11 cellular contexts compared by ENCODE assay signal in genomic region chr15:90268415-90268814, GRCh38. TPM values are rescaled to one million over a fixed set of nuclear protein-coding genes. Genes with fewer than 3 reads are reported as not detected.
DNase-seq lines count a peak whose midpoint lies in the region; ATAC-seq, FAIRE-seq and TF ChIP-seq lines count a peak whose summit lies in the region.
"Had no signal": no experiment of that assay in that cellular context is flagged by ENCODE, and none has a peak within 500 bp of the region (broad histone marks: within the 10 kb centered on the region; RNA-seq: fewer than 3 reads in every experiment).

No MANE protein-coding gene starts in this region.

- no peak for DNase-seq in activated T-cell treated with anti-CD3 and anti-CD28 coated beads, Interleukin-2, amount 50 U/mL, for 4 hours
- DNase-seq in activated T-cell treated with anti-CD3 and anti-CD28 coated beads, Interleukin-2, amount 50 U/mL, for 1 hour = no peak
- peak; percentile 26 for DNase-seq in NCI-H345 (lab: John Stamatoyannopoulos, UW)
- no peak for DNase-seq in H1 (ENCODE audit: low read depth in 1 of 2, low spot score in 2 of 2)
- DNase-seq in SHP77 (lab: John Stamatoyannopoulos, UW) = no peak
- DNase-seq in RKO (ENCODE audit: low spot score) = no peak
- DNase-seq in esophagus muscularis mucosa (ENCODE audit: extremely low spot score) = no peak

- FAIRE-seq in H1 (lab: Jason Lieb, UNC) = no peak
- FAIRE-seq: colon had no signal

- POLR2A ChIA-PET in H1 (lab: Charles Lee; ENCODE audit: partially characterized antibody) = interaction anchor here (0.6 to 1.7 kb wide), 8 partner anchors 8 to 145 kb away, joined by 3 to 4 read pairs (median 3); partner anchors contain the start of genes CIB1, GDPGP1 and TTLL13

- no peak overlapping the region for H4K8ac ChIP-seq in H1 (ENCODE audit: extremely low read depth, insufficient read depth, low read length)

- no peak overlapping the region for H2BK15ac ChIP-seq in H1 (ENCODE audit: low read length)

- no peak for TF ChIP-seq RAD21 in H1 (IDR thresholded peaks at IDR 0.05 in 1 of 2, conservative IDR thresholded peaks at IDR 0.05 in 1 of 2; ENCODE audit: low read depth in 2 of 2, low read length in 2 of 2)

- WGBS in H1 (ENCODE audit: extremely low coverage in 1 of 2, insufficient coverage in 1 of 2, insufficient read length in 1 of 2, insufficient replicate concordance in 2 of 2, low coverage in 1 of 2, low lambda C conversion rate in 2 of 2, missing lambda C conversion rate in 1 of 2), 2 experiments = 60% methylated on average over 1 of the region's 1 CpG; no CpG with 5 or more reads in 1 of the 2 experiments
- WGBS in esophagus muscularis mucosa = 57% methylated on average over 1 of the region's 1 CpG

- H3K27me3 ChIP-seq in H1 (replicated peaks in 1 of 4; ENCODE audit: control insufficient read depth in 3 of 4, extremely low read depth in 1 of 4, insufficient read depth in 3 of 4, low read length in 3 of 4) = no peaks in the 10 kb centered on the region
- no peaks in the 10 kb centered on the region for H3K27me3 ChIP-seq in skeletal muscle tissue (ENCODE audit: control insufficient read depth in 3 of 3, insufficient read depth in 3 of 3, low read length in 3 of 3)
- no peaks in the 10 kb centered on the region for H3K27me3 ChIP-seq in esophagus muscularis mucosa

- TF ChIP-seq POLR2A in H1 (IDR thresholded peaks at IDR 0.05; ENCODE audit: control extremely low read depth in 1 of 2, low read depth in 2 of 2, low read length in 2 of 2) (no peak), esophagus muscularis mucosa (IDR thresholded peaks at IDR 0.05; ENCODE audit: low read depth) (no peak)

- no peak overlapping the region for H3K23ac ChIP-seq in H1 (ENCODE audit: insufficient read length)

- peaks cover 31% of the 10 kb centered on the region for H3K36me3 Mint-ChIP-seq in activated T-cell treated with anti-CD3 and anti-CD28 coated beads, Interleukin-2, amount 50 U/mL, for 4 hours (ENCODE audit: insufficient read depth)
- H3K36me3 Mint-ChIP-seq: IgD-negative memory B cell had no signal

- peaks cover 2 to 12% of the 10 kb centered on the region in 2 experiments for H4K20me1 ChIP-seq in H1 (replicated peaks in 1 of 2; ENCODE audit: control insufficient read depth in 1 of 2, insufficient read depth in 2 of 2, low read length in 2 of 2)

- CTCF ChIA-PET in H1 (lab: Charles Lee; ENCODE audit: partially characterized antibody) = interaction anchor here (0.6 to 1.9 kb wide), 8 partner anchors 9 to 116 kb away, joined by 3 to 6 read pairs (median 3); partner anchors contain the start of gene TTLL13

- H3K23me2 ChIP-seq in H1 (ENCODE audit: low read depth, low read length) = peaks cover 10% of the 10 kb centered on the region

- intact Hi-C loops in esophagus muscularis mucosa (cut with DNase I) = no loop called here

- no peak overlapping the region for H3K4ac ChIP-seq in H1 (replicated peaks; ENCODE audit: insufficient read length, low read depth, low read length)

- no peak overlapping the region for H4K91ac ChIP-seq in H1 (replicated peaks; ENCODE audit: insufficient read length, low read length)

- H3K79me2 ChIP-seq in H1 (ENCODE audit: control insufficient read depth in 1 of 2, insufficient read depth in 2 of 2, low read length in 2 of 2) = peaks cover 12 to 72% of the 10 kb centered on the region in 2 experiments

- H3K4me1 ChIP-seq in H1 (replicated peaks in 1 of 4; ENCODE audit: control insufficient read depth in 3 of 4, insufficient read depth in 4 of 4, low read length in 3 of 4) = peaks cover 0 to 15% (median 7%) of the 10 kb centered on the region in 4 experiments; a peak in 5 of 7 replicates
- H3K4me1 ChIP-seq in skeletal muscle tissue (ENCODE audit: control insufficient read depth in 3 of 3, insufficient read depth in 3 of 3, low read length in 3 of 3) = peaks cover 55 to 70% (median 59%) of the 10 kb centered on the region in 3 donors
- H3K4me1 ChIP-seq in esophagus muscularis mucosa = peaks cover 48 to 73% (median 68%) of the 10 kb centered on the region in 4 donors

- peak overlapping the region; percentile 34 to 94; a peak in 3 of 4 replicates for H3K4me2 ChIP-seq in H1 (ENCODE audit: insufficient read depth in 1 of 2, low read depth in 2 of 2, low read length in 2 of 2)

- peaks cover 59% of the 10 kb centered on the region for H3K4me1 Mint-ChIP-seq in activated T-cell treated with anti-CD3 and anti-CD28 coated beads, Interleukin-2, amount 50 U/mL, for 4 hours (ENCODE audit: low read depth)

- no peak overlapping the region for H2BK20ac ChIP-seq in H1 (ENCODE audit: low read length)

- H3K14ac ChIP-seq in H1 (ENCODE audit: insufficient read length) = no peak overlapping the region

- no peak overlapping the region for H2BK5ac ChIP-seq in H1 (ENCODE audit: low read depth, low read length)

- H3K4me3 ChIP-seq in H1 (ENCODE audit: extremely low read depth in 1 of 4, insufficient read depth in 2 of 4, low read depth in 3 of 4, low read length in 4 of 4) = peak overlapping the region in 2 of 4 experiments; percentile 2 to 76; a peak in 1 of 8 replicates
- H3K4me3 ChIP-seq in skeletal muscle tissue (ENCODE audit: low read length in 3 of 3) = peak overlapping the region in 1 of 3 donors; percentile 26
- H3K4me3 ChIP-seq in esophagus muscularis mucosa = peak overlapping the region in 1 of 4 donors; percentile 78
- H3K4me3 ChIP-seq: skin epidermis had no signal

- no peak overlapping the region for H3K18ac ChIP-seq in H1 (ENCODE audit: extremely low read depth, low read length)

- H3K79me1 ChIP-seq in H1 (ENCODE audit: low read depth, low read length) = peaks cover 10% of the 10 kb centered on the region

- ATAC-seq in activated T-cell treated with anti-CD3 and anti-CD28 coated beads, Interleukin-2, amount 50 U/mL, for 4 hours = no peak

- H3K56ac ChIP-seq in H1 (replicated peaks; ENCODE audit: insufficient read length, low read depth, low read length) = no peak overlapping the region

- H3K9me3 ChIP-seq in H1 (ENCODE audit: insufficient read depth in 2 of 2, low read depth in 1 of 2, low read length in 1 of 2) = no peaks in the 10 kb centered on the region
- no peaks in the 10 kb centered on the region for H3K9me3 ChIP-seq in skeletal muscle tissue (ENCODE audit: control insufficient read depth in 3 of 3, low read length in 3 of 3)
- H3K9me3 ChIP-seq in esophagus muscularis mucosa = no peaks in the 10 kb centered on the region

- H3K9ac ChIP-seq in H1 (replicated peaks in 1 of 4; ENCODE audit: extremely low read depth in 1 of 4, low read depth in 3 of 4, low read length in 3 of 4) = no peak overlapping the region
- no peak overlapping the region for H3K9ac ChIP-seq in skeletal muscle tissue (ENCODE audit: low read depth in 1 of 3, low read length in 3 of 3)

- H3K36me3 ChIP-seq in H1 (ENCODE audit: control insufficient read depth in 2 of 4, insufficient read depth in 4 of 4, low read length in 3 of 4) (peaks cover 6 to 46% (median 21%) of the 10 kb centered on the region in 4 experiments), skeletal muscle tissue (ENCODE audit: control insufficient read depth in 3 of 3, insufficient read depth in 3 of 3, low read length in 3 of 3) (peaks cover 14 to 33% (median 30%) of the 10 kb centered on the region in 3 donors), esophagus muscularis mucosa (peaks cover 11 to 55% (median 44%) of the 10 kb centered on the region in 4 donors)

- no peak overlapping the region for H3K27ac ChIP-seq in H1 (ENCODE audit: low read depth, low read length)
- peak overlapping the region; percentile 93 for H3K27ac ChIP-seq in skeletal muscle tissue (ENCODE audit: low read depth, low read length)
- peak overlapping the region in 1 of 4 donors; percentile 97 for H3K27ac ChIP-seq in esophagus muscularis mucosa (replicated peaks in 1 of 4)
- H3K27ac ChIP-seq: skin epidermis had no signal

- H2BK120ac ChIP-seq in H1 (replicated peaks; ENCODE audit: low read depth, low read length) = no peak overlapping the region

- H2AK5ac ChIP-seq in H1 (ENCODE audit: low read depth, low read length) = no peak overlapping the region

- no peaks in the 10 kb centered on the region for H3K9me3 Mint-ChIP-seq in activated T-cell treated with anti-CD3 and anti-CD28 coated beads, Interleukin-2, amount 50 U/mL, for 4 hours
- H3K9me3 Mint-ChIP-seq: IgD-negative memory B cell had no signal

- no peaks in the 10 kb centered on the region for H3K27me3 Mint-ChIP-seq in activated T-cell treated with anti-CD3 and anti-CD28 coated beads, Interleukin-2, amount 50 U/mL, for 4 hours (ENCODE audit: low read depth)
- H3K27me3 Mint-ChIP-seq: IgD-negative memory B cell had no signal

- H4K5ac ChIP-seq in H1 (ENCODE audit: insufficient read length, low read depth, low read length) = no peak overlapping the region

- TF ChIP-seq CTCF in H1 (IDR thresholded peaks at IDR 0.05; ENCODE audit: control extremely low read depth in 1 of 3, insufficient read depth in 1 of 3, low read depth in 1 of 3, low read length in 3 of 3) = no peak
- no peak for TF ChIP-seq CTCF in esophagus muscularis mucosa (IDR thresholded peaks at IDR 0.05)

- no peak overlapping the region for H2AFZ ChIP-seq in H1 (ENCODE audit: low read length)

- TF ChIP-seq EP300 in H1 (IDR thresholded peaks at IDR 0.05; ENCODE audit: borderline replicate concordance in 1 of 2, low read depth in 2 of 2, low read length in 2 of 2) (no peak), esophagus muscularis mucosa (IDR thresholded peaks at IDR 0.05) (no peak)

- H3K4me3 Mint-ChIP-seq in activated T-cell treated with anti-CD3 and anti-CD28 coated beads, Interleukin-2, amount 50 U/mL, for 4 hours = peak overlapping the region; percentile 97

- H2BK12ac ChIP-seq in H1 (ENCODE audit: low read depth, low read length) = no peak overlapping the region

RNA-seq across cellular contexts. Expression of gene NGRN, which starts 2.9 kb away (rescaled TPM):
- total RNA-seq in activated T-cell treated with anti-CD3 and anti-CD28 coated beads, Interleukin-2, amount 50 U/mL, for 4 hours = 10 to 100 TPM; 36.9 to 38.0 (median 37.1) TPM
- total RNA-seq in H1 (2021; fragmentation: NEBNext Ultra II Directional; extraction: Animal tissue kit (Norgen Biotek cat#: 25700)) = 101 and 102 TPM in 2 replicates
- 59.4 and 60.1 TPM in 2 replicates for polyA plus RNA-seq in H1 (2011; rRNA removed)
- polyA plus RNA-seq in H1 (2011; cell fraction: cytosol; rRNA removed) = 79.9 TPM
- polyA plus RNA-seq in H1 (2011; cell fraction: nucleus; rRNA removed) = 44.8 TPM
- 65.6 to 86.2 TPM (median 72.5 TPM) in 4 replicates for polyA plus RNA-seq in H1 (2012, experiment 1 of 2)
- polyA plus RNA-seq in H1 (2012, experiment 2 of 2) = 48.2 TPM
- 61.7 TPM for polyA plus RNA-seq in H1 (2013, experiment 1 of 2)
- 61.3 TPM for polyA plus RNA-seq in H1 (2013, experiment 2 of 2)
- 50.6 and 54.8 TPM in 2 replicates for polyA minus RNA-seq in H1 (2011; rRNA and poly(A)+ RNA removed)
- polyA minus RNA-seq in H1 (2011; cell fraction: cytosol; rRNA and poly(A)+ RNA removed) = 22.3 TPM
- polyA minus RNA-seq in H1 (2011; cell fraction: nucleus; rRNA and poly(A)+ RNA removed) = 29.1 TPM
- 67.3 TPM for total RNA-seq in skeletal muscle tissue
- 100 to 1,000 TPM; 140 to 166 (median 154) TPM for total RNA-seq in esophagus muscularis mucosa

RNA-seq across cellular contexts. Expression of gene TTLL13, which starts 19.1 kb away (rescaled TPM):
- under 1 TPM in 2 of 3 donors, not detected in 1; 0.19 to 0.95 TPM for total RNA-seq in activated T-cell treated with anti-CD3 and anti-CD28 coated beads, Interleukin-2, amount 50 U/mL, for 4 hours
- total RNA-seq in H1 (2021; fragmentation: NEBNext Ultra II Directional; extraction: Animal tissue kit (Norgen Biotek cat#: 25700)) = 0.19 TPM in 1 of 2 replicates, not detected in the other
- polyA plus RNA-seq in H1 (2011; rRNA removed) = 0.03 and 0.05 TPM in 2 replicates
- polyA plus RNA-seq in H1 (2011; cell fraction: cytosol; rRNA removed) = not detected
- polyA plus RNA-seq in H1 (2011; cell fraction: nucleus; rRNA removed) = 0.16 TPM
- 0.39 TPM in 1 of 4 replicates, not detected in the others for polyA plus RNA-seq in H1 (2012, experiment 1 of 2)
- polyA plus RNA-seq in H1 (2012, experiment 2 of 2) = not detected
- polyA plus RNA-seq in H1 (2013, experiment 1 of 2) = 0.02 TPM
- 0.04 TPM for polyA plus RNA-seq in H1 (2013, experiment 2 of 2)
- 0.09 and 0.27 TPM in 2 replicates for polyA minus RNA-seq in H1 (2011; rRNA and poly(A)+ RNA removed)
- polyA minus RNA-seq in H1 (2011; cell fraction: cytosol; rRNA and poly(A)+ RNA removed) = not detected
- polyA minus RNA-seq in H1 (2011; cell fraction: nucleus; rRNA and poly(A)+ RNA removed) = not detected
- total RNA-seq in skeletal muscle tissue = not detected
- under 1 TPM in 2 of 4 donors, not detected in 2; 0.32 to 0.42 TPM for total RNA-seq in esophagus muscularis mucosa

RNA-seq across cellular contexts. Expression of gene GDPGP1, which starts 34.4 kb away (rescaled TPM):
- total RNA-seq in activated T-cell treated with anti-CD3 and anti-CD28 coated beads, Interleukin-2, amount 50 U/mL, for 4 hours = 10 to 100 TPM; 11.4 to 12.9 (median 11.9) TPM
- total RNA-seq in H1 (2021; fragmentation: NEBNext Ultra II Directional; extraction: Animal tissue kit (Norgen Biotek cat#: 25700)) = 3.7 and 5.6 TPM in 2 replicates
- polyA plus RNA-seq in H1 (2011; rRNA removed) = 1.8 and 3.0 TPM in 2 replicates
- 2.1 TPM for polyA plus RNA-seq in H1 (2011; cell fraction: cytosol; rRNA removed)
- polyA plus RNA-seq in H1 (2011; cell fraction: nucleus; rRNA removed) = 4.1 TPM
- 2.3 to 4.1 TPM (median 3.7 TPM) in 4 replicates for polyA plus RNA-seq in H1 (2012, experiment 1 of 2)
- 2.6 TPM for polyA plus RNA-seq in H1 (2012, experiment 2 of 2)
- 1.9 TPM for polyA plus RNA-seq in H1 (2013, experiment 1 of 2)
- 1.5 TPM for polyA plus RNA-seq in H1 (2013, experiment 2 of 2)
- 9.6 and 10.3 TPM in 2 replicates for polyA minus RNA-seq in H1 (2011; rRNA and poly(A)+ RNA removed)
- polyA minus RNA-seq in H1 (2011; cell fraction: cytosol; rRNA and poly(A)+ RNA removed) = 4.4 TPM
- 9.9 TPM for polyA minus RNA-seq in H1 (2011; cell fraction: nucleus; rRNA and poly(A)+ RNA removed)
- total RNA-seq in skeletal muscle tissue (3.1 TPM), esophagus muscularis mucosa (1 to 10 TPM; 3.8 to 7.4 (median 5.3) TPM)

RNA-seq across cellular contexts. Expression of gene CIB1, which starts 34.7 kb away (rescaled TPM):
- total RNA-seq in activated T-cell treated with anti-CD3 and anti-CD28 coated beads, Interleukin-2, amount 50 U/mL, for 4 hours = 100 to 1,000 TPM; 130 to 158 (median 151) TPM
- 26.0 and 29.1 TPM in 2 replicates for total RNA-seq in H1 (2021; fragmentation: NEBNext Ultra II Directional; extraction: Animal tissue kit (Norgen Biotek cat#: 25700))
- 50.4 and 63.5 TPM in 2 replicates for polyA plus RNA-seq in H1 (2011; rRNA removed)
- 38.4 TPM for polyA plus RNA-seq in H1 (2011; cell fraction: cytosol; rRNA removed)
- 45.0 TPM for polyA plus RNA-seq in H1 (2011; cell fraction: nucleus; rRNA removed)
- polyA plus RNA-seq in H1 (2012, experiment 1 of 2) = 23.9 to 40.2 TPM (median 38.3 TPM) in 4 replicates
- 39.5 TPM for polyA plus RNA-seq in H1 (2012, experiment 2 of 2)
- 34.1 TPM for polyA plus RNA-seq in H1 (2013, experiment 1 of 2)
- 34.8 TPM for polyA plus RNA-seq in H1 (2013, experiment 2 of 2)
- 11.5 and 15.4 TPM in 2 replicates for polyA minus RNA-seq in H1 (2011; rRNA and poly(A)+ RNA removed)
- polyA minus RNA-seq in H1 (2011; cell fraction: cytosol; rRNA and poly(A)+ RNA removed) = 10.4 TPM
- 5.3 TPM for polyA minus RNA-seq in H1 (2011; cell fraction: nucleus; rRNA and poly(A)+ RNA removed)
- total RNA-seq in skeletal muscle tissue (7.8 TPM), esophagus muscularis mucosa (10 to 100 TPM; 27.2 to 49.0 (median 33.8) TPM)
